In genomic region chr10:79159785-79160184, GRCh38 we compare ENCODE assay signal across 11 cellular contexts.
DNase-seq lines count a peak whose midpoint lies in the region; ATAC-seq and TF ChIP-seq lines count a peak whose summit lies in the region.
"Had no signal": no experiment of that assay in that cellular context is flagged by ENCODE, and none has a peak within 500 bp of the region (broad histone marks: within the 10 kb centered on the region; RNA-seq: fewer than 3 reads in every experiment).

No MANE protein-coding gene starts in this region.

- H3K4me3 Mint-ChIP-seq in nephron, result peak overlapping the region in 1 of 3 experiments; percentile 36
- H3K4me3 Mint-ChIP-seq: T-helper 2 cell treated with Interferon-gamma antibody and Interleukin-4, amounts not matched to agents 5 μg/mL and 100 μg/mL, for 36 hours had no signal

- WGBS in SK-N-SH (ENCODE audit: low lambda C conversion rate), result 29% methylated on average over 9 of the region's 15 CpGs

- H3K27ac Mint-ChIP-seq in nephron, result peak overlapping the region; percentile 68 to 95 (median 90)
- H3K27ac Mint-ChIP-seq: T-helper 2 cell treated with Interferon-gamma antibody and Interleukin-4, amounts not matched to agents 5 μg/mL and 100 μg/mL, for 36 hours had no signal

- H3K4me3 ChIP-seq in SK-N-SH (ENCODE audit: low read depth in 2 of 2, low read length in 1 of 2), result no peak overlapping the region; a peak in 1 of 4 replicates
- H3K4me3 ChIP-seq in fibroblast of the aortic adventitia (ENCODE audit: low read depth, low read length), result no peak overlapping the region

- TF ChIP-seq EP300 in SK-N-SH (IDR thresholded peaks at IDR 0.05; ENCODE audit: borderline replicate concordance in 1 of 2, low read depth in 1 of 2, low read length in 1 of 2), result peak; percentile 20 to 75; a peak in 3 of 4 replicates

- H3K36me3 ChIP-seq in SK-N-SH (replicated peaks in 1 of 2; ENCODE audit: control insufficient read depth in 1 of 2, insufficient read depth in 2 of 2, low read length in 1 of 2), result peaks cover 7 to 18% of the 10 kb centered on the region in 2 experiments

- POLR2A ChIA-PET in SK-N-SH (lab: Yijun Ruan, JAX), result interaction anchor here (1.2 to 1.5 kb wide), 3 partner anchors 11 to 35 kb away, joined by 3 to 4 read pairs (median 4); no protein-coding TSS in a partner anchor

- H3K27me3 Mint-ChIP-seq in nephron (ENCODE audit: low read depth), result no peaks in the 10 kb centered on the region

- peak; percentile 29; the same call in 1 of the 2 replicates for TF ChIP-seq RAD21 in SK-N-SH (IDR thresholded peaks at IDR 0.05; ENCODE audit: low read length)

- H3K36me3 Mint-ChIP-seq in nephron (ENCODE audit: low read depth), result peaks cover 9% of the 10 kb centered on the region

- H3K79me2 ChIP-seq in SK-N-SH (ENCODE audit: insufficient read depth), result peaks cover 94% of the 10 kb centered on the region

- no peaks in the 10 kb centered on the region for H3K9me2 ChIP-seq in SK-N-SH

- peak overlapping the region; percentile 71 for H3K9ac ChIP-seq in SK-N-SH

- DNase-seq in SK-N-SH (peak; percentile 87), fibroblast of the aortic adventitia (ENCODE audit: low read depth) (peak; percentile 83), HPDE6-E6E7 (ENCODE audit: extremely low spot score) (no peak), Kasumi-1 (lab: John Stamatoyannopoulos, UW) (no peak), NCI-H1436 (lab: John Stamatoyannopoulos, UW) (no peak)
- DNase-seq: activated effector memory CD4-positive, alpha-beta T cell treated with Interleukin-2 at 50 U/mL for 16 hours; NCI-H2171; occipital lobe had no signal

- peaks cover 52% of the 10 kb centered on the region for H3K4me1 Mint-ChIP-seq in nephron

- peaks cover 44% of the 10 kb centered on the region for H3F3A ChIP-seq in SK-N-SH (replicated peaks; ENCODE audit: insufficient read depth)

- peaks cover 58 to 90% of the 10 kb centered on the region in 2 experiments for H3K4me1 ChIP-seq in SK-N-SH (ENCODE audit: control insufficient read depth in 1 of 2, insufficient read depth in 2 of 2, low read depth in 1 of 2, low read length in 1 of 2)

- TF ChIP-seq CTCF in SK-N-SH (IDR thresholded peaks at IDR 0.05) (no peak), fibroblast of the aortic adventitia (IDR thresholded peaks at IDR 0.05; ENCODE audit: insufficient read depth, low read length) (peak; percentile 13), nephron (IDR thresholded peaks at IDR 0.05; ENCODE audit: unreplicated experiment in 3 of 3) (no peak)

- no peaks in the 10 kb centered on the region for H3K9me3 Mint-ChIP-seq in nephron
- H3K9me3 Mint-ChIP-seq: T-helper 2 cell treated with Interferon-gamma antibody and Interleukin-4, amounts not matched to agents 5 μg/mL and 100 μg/mL, for 36 hours had no signal

- H4K20me1 ChIP-seq in SK-N-SH (ENCODE audit: insufficient read depth), result no peaks in the 10 kb centered on the region; the same call in 1 of the 2 replicates

- H3K4me2 ChIP-seq in SK-N-SH, result peak overlapping the region; percentile 65

- ATAC-seq in GM18870 (IDR thresholded peaks at IDR 0.05; ENCODE audit: unreplicated experiment), result no peak

- H3K27me3 ChIP-seq in SK-N-SH (ENCODE audit: insufficient read depth), result no peaks in the 10 kb centered on the region

- H3K9me3 ChIP-seq in SK-N-SH, result no peaks in the 10 kb centered on the region

- H2AFZ ChIP-seq in SK-N-SH (ENCODE audit: low read depth), result no peak overlapping the region

- H3K27ac ChIP-seq in SK-N-SH (ENCODE audit: low read depth in 2 of 2, low read length in 1 of 2), result peak overlapping the region; percentile 94 to 95

- CTCF ChIA-PET in SK-N-SH (lab: Yijun Ruan, JAX), result interaction anchor here (1.0 to 9.6 kb wide), 7 partner anchors 10 to 185 kb away, joined by 3 to 91 read pairs (median 5); no protein-coding TSS in a partner anchor

TF ChIP-seq in SK-N-SH, 30 proteins besides CTCF, POLR2A, EP300 and RAD21:
- TF ChIP-seq NFIC (IDR thresholded peaks at IDR 0.05; ENCODE audit: borderline replicate concordance) (peak; percentile 45; the same call in 1 of the 2 replicates), FOSL2 (IDR thresholded peaks at IDR 0.05; ENCODE audit: borderline replicate concordance, low read depth) (peak; percentile 30; the same call in 1 of the 2 replicates), FOXM1 (IDR thresholded peaks at IDR 0.05; ENCODE audit: low read depth) (no peak), GATA2 (CRISPR knock-in tag; IDR thresholded peaks at IDR 0.05) (peak; percentile 45; the same call in 1 of the 2 replicates), RXRA (IDR thresholded peaks at IDR 0.05; ENCODE audit: borderline replicate concordance, low read depth) (peak; percentile 12; the same call in 1 of the 2 replicates), TCF12 (IDR thresholded peaks at IDR 0.05) (peak; percentile 84), CHD2 (IDR thresholded peaks at IDR 0.05; ENCODE audit: low read length, partially characterized antibody) (no peak), MXI1 (IDR thresholded peaks at IDR 0.05; ENCODE audit: low read depth, low read length) (peak; percentile 74), FOXJ3 (CRISPR knock-in tag; IDR thresholded peaks at IDR 0.05) (peak; percentile 55; the same call in 1 of the 2 replicates), NRF1 (IDR thresholded peaks at IDR 0.05; ENCODE audit: low read depth, low read length) (no peak), SIN3A (IDR thresholded peaks at IDR 0.05; ENCODE audit: borderline replicate concordance, low read depth, low read length) (no peak)
- TF ChIP-seq, protein P1, sequence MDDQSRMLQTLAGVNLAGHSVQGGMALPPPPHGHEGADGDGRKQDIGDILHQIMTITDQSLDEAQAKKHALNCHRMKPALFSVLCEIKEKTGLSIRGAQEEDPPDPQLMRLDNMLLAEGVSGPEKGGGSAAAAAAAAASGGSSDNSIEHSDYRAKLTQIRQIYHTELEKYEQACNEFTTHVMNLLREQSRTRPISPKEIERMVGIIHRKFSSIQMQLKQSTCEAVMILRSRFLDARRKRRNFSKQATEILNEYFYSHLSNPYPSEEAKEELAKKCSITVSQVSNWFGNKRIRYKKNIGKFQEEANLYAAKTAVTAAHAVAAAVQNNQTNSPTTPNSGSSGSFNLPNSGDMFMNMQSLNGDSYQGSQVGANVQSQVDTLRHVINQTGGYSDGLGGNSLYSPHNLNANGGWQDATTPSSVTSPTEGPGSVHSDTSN (IDR thresholded peaks at IDR 0.05), result peak; percentile 82
- TF ChIP-seq, protein P2, sequence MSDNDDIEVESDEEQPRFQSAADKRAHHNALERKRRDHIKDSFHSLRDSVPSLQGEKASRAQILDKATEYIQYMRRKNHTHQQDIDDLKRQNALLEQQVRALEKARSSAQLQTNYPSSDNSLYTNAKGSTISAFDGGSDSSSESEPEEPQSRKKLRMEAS (IDR thresholded peaks at IDR 0.05; ENCODE audit: low read depth), result no peak

Comparison
In these comparisons a context has a peak if more than half of its experiments do, and no peak if none do; other contexts are left out.
1. DNase-seq: peak in SK-N-SH (single experiment) and fibroblast of the aortic adventitia (single experiment); none in HPDE6-E6E7 (single experiment), Kasumi-1 (0 of 2) and NCI-H1436 (single experiment).